ENCODE assay signal across 13 cellular contexts in genomic region chr14:63468273-63468672, GRCh38.
DNase-seq lines count a peak whose midpoint lies in the region; ATAC-seq and TF ChIP-seq lines count a peak whose summit lies in the region.
"Had no signal": no experiment of that assay in that cellular context is flagged by ENCODE, and none has a peak within 500 bp of the region (broad histone marks: within the 10 kb centered on the region; RNA-seq: fewer than 3 reads in every experiment).

No MANE protein-coding gene starts in this region.

- H3K9me3 ChIP-seq in PC-3 (ENCODE audit: low read length) (no peaks in the 10 kb centered on the region), WERI-Rb-1 (ENCODE audit: severe bottlenecking) (peaks cover 2% of the 10 kb centered on the region)
- H3K9me3 ChIP-seq: BLaER1 treated with 17β-estradiol and CSF1 and Interleukin-3, amounts not matched to agents 10 nM and 100 nM; colonic mucosa had no signal

- POLR2A ChIA-PET in PC-3 (lab: Charles Lee; ENCODE audit: unreplicated experiment): no interaction called here

- H3K79me2 ChIP-seq in PC-3 (ENCODE audit: low read length): peaks cover 88% of the 10 kb centered on the region

- no peak overlapping the region for H3K9ac ChIP-seq in PC-3 (ENCODE audit: low read length)
- H3K9ac ChIP-seq: BLaER1 treated with 17β-estradiol and CSF1 and Interleukin-3, amounts not matched to agents 10 nM and 100 nM had no signal

- H3K27ac ChIP-seq in PC-3 (ENCODE audit: low read length): peak overlapping the region; percentile 24
- H3K27ac ChIP-seq in WERI-Rb-1: no peak overlapping the region
- H3K27ac ChIP-seq: colonic mucosa had no signal

- CTCF ChIA-PET in PC-3 (lab: Charles Lee): no interaction called here

- peak overlapping the region; percentile 21 for H3K4me2 ChIP-seq in PC-3 (ENCODE audit: low read length)

- H3K36me3 ChIP-seq in PC-3 (ENCODE audit: low read depth, low read length): no peaks in the 10 kb centered on the region
- peaks cover 2% of the 10 kb centered on the region for H3K36me3 ChIP-seq in WERI-Rb-1
- H3K36me3 ChIP-seq: colonic mucosa had no signal

- TF ChIP-seq CTCF in PC-3 (conservative IDR thresholded peaks at IDR 0.05; ENCODE audit: low read depth, low read length) (no peak), WERI-Rb-1 (IDR thresholded peaks at IDR 0.05; ENCODE audit: low read depth, low read length) (no peak)

- H3K4me1 ChIP-seq in PC-3 (ENCODE audit: insufficient read depth, low read length): peaks cover 55% of the 10 kb centered on the region

- in situ Hi-C loops in Caki2 (cut with HindIII; ENCODE audit: low pct_unique_long_range_greater_than_20kb, low sequenced_read_pairs): no loop called here

- intact Hi-C loops in PC-3 (cut with micrococcal nuclease) (no loop called here), posterior cingulate gyrus (cut with DNase I) (no loop called here)

- H3K4me3 ChIP-seq in PC-3 (ENCODE audit: low read length) (no peak overlapping the region), WERI-Rb-1 (ENCODE audit: low read depth, low read length) (no peak overlapping the region)
- H3K4me3 ChIP-seq: BLaER1 treated with 17β-estradiol and CSF1 and Interleukin-3, amounts not matched to agents 10 nM and 100 nM; colonic mucosa had no signal

- peaks cover 14% of the 10 kb centered on the region for H4K20me1 ChIP-seq in PC-3 (ENCODE audit: low read length)

- peak; percentile 27 for DNase-seq in Caki2 (ENCODE audit: low read depth)
- DNase-seq in PC-3: peak; percentile 78
- DNase-seq in glomerular visceral epithelial cell (ENCODE audit: extremely low spot score): peak; percentile 19
- DNase-seq in activated effector memory CD4-positive, alpha-beta T cell treated with Interleukin-2 at 50 U/mL for 16 hours: no peak
- no peak for DNase-seq in WERI-Rb-1
- no peak for DNase-seq in posterior cingulate gyrus
- DNase-seq in NCI-H1436 (lab: John Stamatoyannopoulos, UW): no peak
- DNase-seq: colonic mucosa, HCEC 1CT, NCI-H1417 treated with DMSO at 0.1 percent for 48 hours, nucleus accumbens had no signal

- H3F3A ChIP-seq in PC-3 (ENCODE audit: low read length, unreplicated experiment): peaks cover 12% of the 10 kb centered on the region

- no peak overlapping the region for H2AFZ ChIP-seq in PC-3 (ENCODE audit: low read length)

- H3K27me3 ChIP-seq in PC-3 (ENCODE audit: low read length): no peaks in the 10 kb centered on the region
- H3K27me3 ChIP-seq in WERI-Rb-1 (ENCODE audit: insufficient read depth, low read depth, severe bottlenecking): no peaks in the 10 kb centered on the region
- H3K27me3 ChIP-seq: BLaER1 treated with 17β-estradiol and CSF1 and Interleukin-3, amounts not matched to agents 10 nM and 100 nM; colonic mucosa had no signal

- BruUV-seq in PC-3 (replicated peaks; lab: Mats Ljungman, UMichigan): no TSS peak

- ATAC-seq in GM18868 (IDR thresholded peaks at IDR 0.05; ENCODE audit: unreplicated experiment): peak; percentile 47
- peak; percentile 54 for ATAC-seq in PC-3

- no peaks in the 10 kb centered on the region for H3K9me2 ChIP-seq in PC-3 (replicated peaks; ENCODE audit: low read length)

Comparison
In these comparisons a context has a peak if more than half of its experiments do, and no peak if none do; other contexts are left out.
1. DNase-seq: peak in Caki2 (single experiment), PC-3 (single experiment) and glomerular visceral epithelial cell (single experiment); none in activated effector memory CD4-positive, alpha-beta T cell treated with Interleukin-2 at 50 U/mL for 16 hours (single experiment), WERI-Rb-1 (single experiment), posterior cingulate gyrus (0 of 10) and NCI-H1436 (single experiment).